In the genomic region with DNA sequence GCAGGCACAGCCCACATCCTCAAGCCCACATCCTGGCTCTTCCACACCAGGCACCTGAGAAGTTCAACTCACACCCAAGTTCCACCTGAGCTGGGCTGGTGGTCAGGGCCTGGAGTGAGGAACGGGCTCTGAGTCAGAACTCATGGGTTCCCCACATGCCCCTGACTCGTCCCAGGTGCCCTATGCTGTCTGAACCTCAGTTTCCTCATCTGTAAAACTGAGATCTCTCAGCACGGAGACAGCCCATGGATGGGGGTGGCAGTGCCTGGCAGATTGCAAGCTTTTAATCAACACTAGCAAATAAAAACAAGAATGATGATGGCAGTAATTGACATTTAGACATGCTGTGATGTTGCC, we compare ENCODE assay signal across 19 cellular contexts.
"Had no signal": no experiment of that assay in that cellular context is flagged by ENCODE, and none has a peak within 500 bp of the region (broad histone marks: within the 10 kb centered on the region; RNA-seq: fewer than 3 reads in every experiment).

No MANE protein-coding gene starts in this region.

- H3K27me3 Mint-ChIP-seq: activated B cell treated with CpG ODN at 0.5 μM for 24 hours; activated CD4-positive, alpha-beta T cell treated with anti-CD3 and anti-CD28 coated beads for 36 hours; activated naive CD4-positive, alpha-beta T cell treated with anti-CD3 and anti-CD28 coated beads, Interleukin-2, amount 10 ng/mL, durations not matched to agents 7 days and 5 days; stimulated activated naive CD8-positive, alpha-beta T cell treated with anti-CD3 and anti-CD28 coated beads, Interleukin-15, amount 100 ng/mL, for 72 hours had no signal

- H3K4me1 ChIP-seq: body of pancreas, colonic mucosa, left lung, transverse colon had no signal

- H3K9me3 ChIP-seq: colonic mucosa, suprapubic skin, uterus had no signal

- H3K4me3 Mint-ChIP-seq: activated B cell treated with CpG ODN at 0.5 μM for 24 hours; activated CD4-positive, alpha-beta T cell treated with anti-CD3 and anti-CD28 coated beads for 36 hours; activated naive CD4-positive, alpha-beta T cell treated with anti-CD3 and anti-CD28 coated beads, Interleukin-2, amount 10 ng/mL, durations not matched to agents 7 days and 5 days; naive thymus-derived CD4-positive, alpha-beta T cell; neural crest cell; stimulated activated effector memory CD8-positive, alpha-beta T cell treated with anti-CD3 and anti-CD28 coated beads, Interleukin-12 subunit alpha, Interleukin-12 subunit beta, amount 100 ng/mL, for 72 hours; stimulated activated naive CD8-positive, alpha-beta T cell treated with anti-CD3 and anti-CD28 coated beads, Interleukin-15, amount 100 ng/mL, for 72 hours; T-helper 1 cell treated with Interleukin-12 subunit alpha and Interleukin-12 subunit beta and Interleukin-4 antibody, amounts not matched to agents 30 μg/mL and 1 μg/mL, for 36 hours had no signal

- H3K4me1 Mint-ChIP-seq: activated B cell treated with CpG ODN at 0.5 μM for 24 hours; activated CD4-positive, alpha-beta T cell treated with anti-CD3 and anti-CD28 coated beads for 36 hours; activated naive CD4-positive, alpha-beta T cell treated with anti-CD3 and anti-CD28 coated beads, Interleukin-2, amount 10 ng/mL, durations not matched to agents 7 days and 5 days; naive thymus-derived CD4-positive, alpha-beta T cell; stimulated activated effector memory CD8-positive, alpha-beta T cell treated with anti-CD3 and anti-CD28 coated beads, Interleukin-12 subunit alpha, Interleukin-12 subunit beta, amount 100 ng/mL, for 72 hours; stimulated activated naive CD8-positive, alpha-beta T cell treated with anti-CD3 and anti-CD28 coated beads, Interleukin-15, amount 100 ng/mL, for 72 hours had no signal

- H3K36me3 Mint-ChIP-seq: activated naive CD4-positive, alpha-beta T cell treated with anti-CD3 and anti-CD28 coated beads, Interleukin-2, amount 10 ng/mL, durations not matched to agents 7 days and 5 days; stimulated activated effector memory CD8-positive, alpha-beta T cell treated with anti-CD3 and anti-CD28 coated beads, Interleukin-12 subunit alpha, Interleukin-12 subunit beta, amount 100 ng/mL, for 72 hours had no signal

- DNase-seq: activated B cell treated with CpG ODN at 0.5 μM for 24 hours; activated CD4-positive, alpha-beta T cell treated with anti-CD3 and anti-CD28 coated beads for 36 hours; activated CD4-positive, alpha-beta T cell treated with anti-CD3 and anti-CD28 coated beads, Interleukin-2, amount 50 U/mL, for 4 hours; activated naive CD4-positive, alpha-beta T cell treated with anti-CD3 and anti-CD28 coated beads, Interleukin-2, amount 10 ng/mL, durations not matched to agents 7 days and 5 days; activated T-cell treated with anti-CD3 and anti-CD28 coated beads, Interleukin-2, amount 50 U/mL, for 48 hours; central memory CD4-positive, alpha-beta T cell; colonic mucosa; left lung; naive thymus-derived CD4-positive, alpha-beta T cell; stimulated activated CD4-positive, alpha-beta T cell treated with anti-CD3 and anti-CD28 coated beads, Interleukin-1b, Interleukin-23, amount 100 ng/mL, for 48 hours; stimulated activated naive CD8-positive, alpha-beta T cell treated with anti-CD3 and anti-CD28 coated beads, Interleukin-15, amount 100 ng/mL, for 72 hours; transverse colon had no signal

- H3K27ac Mint-ChIP-seq: activated B cell treated with CpG ODN at 0.5 μM for 24 hours; activated CD4-positive, alpha-beta T cell treated with anti-CD3 and anti-CD28 coated beads for 36 hours; activated naive CD4-positive, alpha-beta T cell treated with anti-CD3 and anti-CD28 coated beads, Interleukin-2, amount 10 ng/mL, durations not matched to agents 7 days and 5 days; naive thymus-derived CD4-positive, alpha-beta T cell; stimulated activated effector memory CD8-positive, alpha-beta T cell treated with anti-CD3 and anti-CD28 coated beads, Interleukin-12 subunit alpha, Interleukin-12 subunit beta, amount 100 ng/mL, for 72 hours; stimulated activated naive CD8-positive, alpha-beta T cell treated with anti-CD3 and anti-CD28 coated beads, Interleukin-15, amount 100 ng/mL, for 72 hours; T-helper 1 cell treated with Interleukin-12 subunit alpha and Interleukin-12 subunit beta and Interleukin-4 antibody, amounts not matched to agents 30 μg/mL and 1 μg/mL, for 36 hours had no signal

- H3K4me3 ChIP-seq: body of pancreas, colonic mucosa, left lung, lung, suprapubic skin, transverse colon, uterus had no signal

- H3K27me3 ChIP-seq: body of pancreas, colonic mucosa, left lung, suprapubic skin, transverse colon, uterus had no signal

- H3K27ac ChIP-seq: body of pancreas, colonic mucosa, left lung, suprapubic skin, transverse colon, uterus had no signal

- H3K36me3 ChIP-seq: colonic mucosa, left lung, suprapubic skin, transverse colon, uterus had no signal
